Comparison of ENCODE assay signal across 19 cellular contexts in the genomic region with DNA sequence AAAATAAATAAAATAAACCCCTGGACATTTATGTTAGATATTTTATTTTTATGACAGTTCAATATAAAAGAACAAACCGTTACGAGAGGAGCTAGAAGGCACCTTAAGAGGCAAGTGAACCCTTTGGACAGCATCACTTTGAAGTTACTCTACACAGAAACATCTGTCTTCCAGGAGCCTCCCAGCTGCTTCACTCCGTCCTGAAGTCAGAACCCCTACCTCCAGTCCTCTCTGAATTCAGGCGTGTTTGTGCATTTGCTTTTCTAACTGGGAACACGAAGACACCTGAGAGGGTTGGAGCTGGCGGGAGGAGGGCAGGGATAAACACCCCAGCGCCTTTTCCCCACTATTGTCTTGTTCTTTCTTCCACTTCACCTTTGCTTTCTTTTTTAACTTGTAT. TPM values are rescaled to one million over a fixed set of nuclear protein-coding genes. Genes with fewer than 3 reads are reported as not detected.
A peak's percentile ranks its signal among the peaks of the same experiment; 100 is the strongest.
DNase-seq lines count a peak whose midpoint lies in the region; ATAC-seq and TF ChIP-seq lines count a peak whose summit lies in the region.
"Had no signal": no experiment of that assay in that cellular context is flagged by ENCODE, and none has a peak within 500 bp of the region (broad histone marks: within the 10 kb centered on the region; RNA-seq: fewer than 3 reads in every experiment).

No MANE protein-coding gene starts in this region.

- H3K9me3 ChIP-seq in right cardiac atrium (ENCODE audit: control insufficient read depth, low read length) (no peaks in the 10 kb centered on the region), RWPE2 (ENCODE audit: severe bottlenecking) (no peaks in the 10 kb centered on the region), thymus (ENCODE audit: control insufficient read depth) (no peaks in the 10 kb centered on the region)
- H3K9me3 ChIP-seq: pancreas, thyroid gland had no signal

- ATAC-seq in right cardiac atrium (no peak), left cardiac atrium (no peak), RWPE2 (ENCODE audit: low read depth) (no peak), GM19395 (IDR thresholded peaks at IDR 0.05; ENCODE audit: unreplicated experiment) (no peak)

- H3K27me3 Mint-ChIP-seq in endothelial cell (ENCODE audit: unreplicated experiment), result peaks cover 4% of the 10 kb centered on the region

- H3K36me3 ChIP-seq in RWPE2 (ENCODE audit: low read depth), result peaks cover 1% of the 10 kb centered on the region; the same call in 1 of the 2 replicates
- peaks cover 8% of the 10 kb centered on the region for H3K36me3 ChIP-seq in thymus (ENCODE audit: control insufficient read depth, insufficient read depth)
- H3K36me3 ChIP-seq in H7 (replicated peaks; ENCODE audit: control insufficient read depth, insufficient read depth, low read length), result no peaks in the 10 kb centered on the region
- H3K36me3 ChIP-seq: pancreas, thyroid gland had no signal

- TF ChIP-seq CTCF in RWPE2 (IDR thresholded peaks at IDR 0.05; ENCODE audit: poor library complexity, severe bottlenecking), result no peak
- TF ChIP-seq CTCF in endothelial cell (IDR thresholded peaks at IDR 0.05; ENCODE audit: unreplicated experiment), result no peak

- no peaks in the 10 kb centered on the region for H3K27me3 ChIP-seq in right cardiac atrium (ENCODE audit: control insufficient read depth, insufficient read depth)
- no peaks in the 10 kb centered on the region for H3K27me3 ChIP-seq in RWPE2 (ENCODE audit: insufficient read depth, poor library complexity, severe bottlenecking)
- no peaks in the 10 kb centered on the region for H3K27me3 ChIP-seq in thymus (ENCODE audit: control insufficient read depth, insufficient read depth)
- H3K27me3 ChIP-seq in H7 (ENCODE audit: control insufficient read depth, insufficient read depth, low read length), result no peaks in the 10 kb centered on the region
- H3K27me3 ChIP-seq: pancreas, thyroid gland had no signal

- H3K4me3 Mint-ChIP-seq in endothelial cell (ENCODE audit: unreplicated experiment), result no peak overlapping the region
- H3K4me3 Mint-ChIP-seq: endodermal cell had no signal

- H3K9me3 Mint-ChIP-seq in endothelial cell (ENCODE audit: unreplicated experiment), result no peaks in the 10 kb centered on the region
- H3K9me3 Mint-ChIP-seq: endodermal cell had no signal

- intact Hi-C loops in right cardiac atrium (cut with DNase I), result no loop called here
- intact Hi-C loops in left cardiac atrium (cut with DNase I), result no loop called here

- peaks cover 18% of the 10 kb centered on the region for H3K4me1 Mint-ChIP-seq in endothelial cell (ENCODE audit: unreplicated experiment)

- 94% methylated on average over 7 of the region's 7 CpGs for WGBS in right cardiac atrium
- 33% methylated on average over 7 of the region's 7 CpGs for whole genome bisulfite sequencing in thymus

- H3K27ac Mint-ChIP-seq in endothelial cell (ENCODE audit: unreplicated experiment), result peak overlapping the region; percentile 61

- H3K4me1 ChIP-seq in right cardiac atrium (ENCODE audit: control insufficient read depth, insufficient read depth, low read length) (peaks cover 2% of the 10 kb centered on the region), RWPE2 (ENCODE audit: insufficient read depth, poor library complexity, severe bottlenecking) (peaks cover 22% of the 10 kb centered on the region), thymus (ENCODE audit: control insufficient read depth, insufficient read depth, low read length) (peaks cover 23% of the 10 kb centered on the region)
- H3K4me1 ChIP-seq: pancreas had no signal

- H3K4me3 ChIP-seq in right cardiac atrium (ENCODE audit: low read length), result no peak overlapping the region
- H3K4me3 ChIP-seq in RWPE2 (ENCODE audit: severe bottlenecking), result no peak overlapping the region
- no peak overlapping the region for H3K4me3 ChIP-seq in thymus (ENCODE audit: low read length)
- no peak overlapping the region for H3K4me3 ChIP-seq in H7 (ENCODE audit: insufficient read depth, low read depth, low read length)
- H3K4me3 ChIP-seq: pancreas, thyroid gland had no signal

- peak overlapping the region; percentile 56 for H3K27ac ChIP-seq in right cardiac atrium (ENCODE audit: low read length)
- H3K27ac ChIP-seq in RWPE2 (ENCODE audit: poor library complexity, severe bottlenecking), result no peak overlapping the region
- peak overlapping the region; percentile 15 for H3K27ac ChIP-seq in thymus (ENCODE audit: low read depth)
- H3K27ac ChIP-seq: pancreas, thyroid gland had no signal

- peaks cover 4% of the 10 kb centered on the region for H3K36me3 Mint-ChIP-seq in endothelial cell (ENCODE audit: low read depth, unreplicated experiment)

- DNase-seq in right cardiac atrium (no peak), left cardiac atrium (no peak), RWPE2 (ENCODE audit: low spot score) (peak; percentile 4), endothelial cell (ENCODE audit: low spot score) (no peak), H7 (no peak), retina (no peak)
- DNase-seq: activated CD4-positive, CD25-positive, alpha-beta regulatory T cell; activated T-cell treated with anti-CD3 and anti-CD28 coated beads, Interleukin-2, amount 50 U/mL, for 1 hour; AML-193; cerebellar nuclear complex; endodermal cell; MM.1S; NCI-H187; NCI-H446 treated with DMSO at 0.1 percent for 48 hours; pancreas; stimulated activated CD4-positive, alpha-beta T cell treated with anti-CD3 and anti-CD28 coated beads, Interleukin-4, amount 100 ng/mL, for 4 hours; thyroid gland had no signal

RNA-seq across cellular contexts. Expression of a gene that starts 46.2 kb away (rescaled TPM):
- 1 to 10 TPM; 5.7 to 8.4 (median 6.7) TPM for total RNA-seq in right cardiac atrium
- polyA plus RNA-seq in right cardiac atrium, result 4.8 TPM
- 10 to 100 TPM in 1 of 2 donors, 1 to 10 TPM in 1; 8.0 to 10.2 TPM for total RNA-seq in left cardiac atrium
- 54.4 TPM for total RNA-seq in endothelial cell (ENCODE audit: unreplicated experiment)
- polyA plus RNA-seq in thymus, result 45.7 TPM
- total RNA-seq in H7 (2014; rRNA removed; shearing (Covaris generic)), result 15.3 and 17.7 TPM in 2 replicates
